ENCODE assay signal across 8 cellular contexts in the genomic region with DNA sequence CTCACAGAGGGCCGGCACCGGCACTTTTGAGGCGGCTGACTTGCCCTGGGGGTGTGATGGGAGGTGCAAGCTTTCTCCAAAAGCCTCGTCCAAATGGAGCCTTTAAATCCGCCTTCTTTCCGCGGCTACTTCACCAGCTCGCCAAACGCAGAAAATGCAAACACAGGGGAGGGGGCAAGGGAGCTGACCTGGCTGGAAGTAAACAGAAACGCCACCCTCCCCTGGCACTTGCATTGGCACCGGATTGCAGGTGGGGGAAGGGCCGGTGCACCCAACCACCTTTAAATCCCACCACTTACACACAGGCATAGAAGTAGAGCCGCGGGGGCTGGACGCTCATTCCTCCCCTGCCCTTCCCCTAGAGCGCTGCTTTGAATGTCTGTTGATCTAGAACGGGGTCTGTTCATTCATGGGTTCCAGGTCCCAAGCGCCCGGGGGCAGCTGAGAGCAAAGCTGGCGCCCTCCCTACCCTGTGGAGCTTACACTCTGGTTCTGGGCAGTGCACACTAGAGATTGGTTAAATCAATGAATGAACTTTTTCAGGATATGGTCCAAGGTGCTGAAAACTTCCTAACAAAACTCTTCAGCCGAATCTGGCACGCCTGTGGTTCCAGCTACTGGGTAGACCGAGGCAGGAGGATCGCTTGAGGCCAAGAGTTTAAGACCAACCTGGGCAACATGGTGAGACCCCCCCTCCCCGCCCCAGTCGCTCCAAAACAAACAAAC. TPM values are rescaled to one million over a fixed set of nuclear protein-coding genes. Genes with fewer than 3 reads are reported as not detected.
DNase-seq lines count a peak whose midpoint lies in the region; ATAC-seq, FAIRE-seq and TF ChIP-seq lines count a peak whose summit lies in the region.
"Not testable (repeated sequence)": the region's sequence is repeated elsewhere in the genome, so short reads cannot be mapped to it uniquely, and the experiment has no call there.

No MANE protein-coding gene starts in this region.

- H3K23ac ChIP-seq in mesendoderm (ENCODE audit: low read length) = not testable (repeated sequence)

- POLR2A ChIA-PET in activated CD4-positive, alpha-beta T cell treated with anti-CD3 and anti-CD28 coated beads, Interleukin-2, amount 10 ng/mL, durations not matched to agents 7 days and 5 days (lab: Charles Lee) = not testable (repeated sequence)

- peaks cover 17% of the 10 kb centered on the region for H3K79me2 ChIP-seq in mesendoderm (ENCODE audit: control insufficient read depth, insufficient read depth, low read length)

- H2BK15ac ChIP-seq in mesendoderm (replicated peaks; ENCODE audit: low read depth) = not testable (repeated sequence)

- H3K27me3 Mint-ChIP-seq in activated CD4-positive, alpha-beta T cell treated with anti-CD3 and anti-CD28 coated beads, Interleukin-2, amount 10 ng/mL, durations not matched to agents 7 days and 5 days = peaks cover 19% of the 10 kb centered on the region

- not testable (repeated sequence) for H3K36me3 ChIP-seq in ES-I3 (ENCODE audit: insufficient read depth, low read length); bronchial epithelial cell (ENCODE audit: control insufficient read depth, insufficient read depth, low read length); gastroesophageal sphincter; mesendoderm (ENCODE audit: control insufficient read depth, insufficient read depth, low read length); urinary bladder (ENCODE audit: insufficient read depth)

- peak overlapping the region; percentile 81 for H3K4me3 Mint-ChIP-seq in activated CD4-positive, alpha-beta T cell treated with anti-CD3 and anti-CD28 coated beads, Interleukin-2, amount 10 ng/mL, durations not matched to agents 7 days and 5 days

- not testable (repeated sequence) for H3K9me3 ChIP-seq in ES-I3 (ENCODE audit: control insufficient read depth, insufficient read depth, low read length); gastroesophageal sphincter

- H3K79me1 ChIP-seq in mesendoderm (ENCODE audit: low read length) = not testable (repeated sequence)

- DNase-seq in NCI-H748 (lab: John Stamatoyannopoulos, UW; ENCODE audit: unreplicated experiment) (peak; percentile 11), bronchial epithelial cell (ENCODE audit: low read depth) (peak; percentile 23), renal cortical epithelial cell (ENCODE audit: low read depth) (peak; percentile 53)
- not testable (repeated sequence) for DNase-seq in activated CD4-positive, alpha-beta T cell treated with anti-CD3 and anti-CD28 coated beads, Interleukin-2, amount 10 ng/mL, durations not matched to agents 7 days and 5 days; mesendoderm

- WGBS in gastroesophageal sphincter (ENCODE audit: low coverage in 1 of 2), 2 donors = 33 to 41% methylated on average over 1 to 8 of the region's 26 CpGs
- no CpG with 5 or more reads among the region's 26 CpGs for WGBS in mesendoderm (ENCODE audit: extremely low coverage, insufficient coverage, low lambda C conversion rate)
- 36% methylated on average over 26 of the region's 26 CpGs for WGBS in urinary bladder

- H3K4me3 ChIP-seq in bronchial epithelial cell (ENCODE audit: low read depth, low read length) (peak overlapping the region; percentile 31), gastroesophageal sphincter (peak overlapping the region; percentile 5 to 59), urinary bladder (ENCODE audit: low read depth, low read length) (peak overlapping the region; percentile 47)
- not testable (repeated sequence) for H3K4me3 ChIP-seq in mesendoderm (ENCODE audit: low read length)

- H3K9me3 Mint-ChIP-seq in activated CD4-positive, alpha-beta T cell treated with anti-CD3 and anti-CD28 coated beads, Interleukin-2, amount 10 ng/mL, durations not matched to agents 7 days and 5 days = not testable (repeated sequence)

- not testable (repeated sequence) for ATAC-seq in gastroesophageal sphincter

- not testable (repeated sequence) for H3K27me3 ChIP-seq in bronchial epithelial cell (ENCODE audit: control insufficient read depth, insufficient read depth, low read length); gastroesophageal sphincter; mesendoderm (ENCODE audit: insufficient read depth, low read length, poor library complexity)

- H2BK120ac ChIP-seq in mesendoderm (ENCODE audit: low read depth, low read length) = not testable (repeated sequence)

- H3K36me3 Mint-ChIP-seq in activated CD4-positive, alpha-beta T cell treated with anti-CD3 and anti-CD28 coated beads, Interleukin-2, amount 10 ng/mL, durations not matched to agents 7 days and 5 days (ENCODE audit: low read depth) = not testable (repeated sequence)

- FAIRE-seq in bronchial epithelial cell (lab: Jason Lieb, UNC) = not testable (repeated sequence)

- not testable (repeated sequence) for TF ChIP-seq POLR2A in gastroesophageal sphincter (IDR thresholded peaks at IDR 0.05)

- H3K4me1 Mint-ChIP-seq in activated CD4-positive, alpha-beta T cell treated with anti-CD3 and anti-CD28 coated beads, Interleukin-2, amount 10 ng/mL, durations not matched to agents 7 days and 5 days = peaks cover 46% of the 10 kb centered on the region

- H3K4ac ChIP-seq in mesendoderm (ENCODE audit: low read depth, low read length) = not testable (repeated sequence)

- not testable (repeated sequence) for TF ChIP-seq CTCF in bronchial epithelial cell (IDR thresholded peaks at IDR 0.05; ENCODE audit: insufficient read depth, low read length, severe bottlenecking); gastroesophageal sphincter (IDR thresholded peaks at IDR 0.05)

- not testable (repeated sequence) for H3K4me2 ChIP-seq in mesendoderm (ENCODE audit: low read length)

- not testable (repeated sequence) for H2AK5ac ChIP-seq in mesendoderm (ENCODE audit: low read length)

- H4K8ac ChIP-seq in mesendoderm (ENCODE audit: low read depth, low read length) = not testable (repeated sequence)

- H3K18ac ChIP-seq in mesendoderm (ENCODE audit: low read length) = not testable (repeated sequence)

- CTCF ChIA-PET in activated CD4-positive, alpha-beta T cell treated with anti-CD3 and anti-CD28 coated beads, Interleukin-2, amount 10 ng/mL, durations not matched to agents 7 days and 5 days (lab: Charles Lee) = interaction anchor here (0.7 kb wide), 1 partner anchor 99 kb away, joined by 3 read pairs; no protein-coding TSS in a partner anchor

- peak overlapping the region; percentile 43; the same call in 1 of the 2 replicates for H3K9ac ChIP-seq in ES-I3 (ENCODE audit: low read depth, low read length)
- not testable (repeated sequence) for H3K9ac ChIP-seq in mesendoderm (ENCODE audit: low read length)

- H2BK5ac ChIP-seq in mesendoderm (ENCODE audit: low read length) = not testable (repeated sequence)

- H3K27ac ChIP-seq in gastroesophageal sphincter = peak overlapping the region in 1 of 4 donors; percentile 77
- not testable (repeated sequence) for H3K27ac ChIP-seq in mesendoderm (ENCODE audit: low read depth, low read length); urinary bladder (ENCODE audit: low read depth)

- H4K5ac ChIP-seq in mesendoderm (ENCODE audit: low read length) = not testable (repeated sequence)

- H3K56ac ChIP-seq in mesendoderm (ENCODE audit: low read length) = peak overlapping the region; percentile 2

- TF ChIP-seq EP300 in gastroesophageal sphincter (IDR thresholded peaks at IDR 0.05) = not testable (repeated sequence)

- H3K4me1 ChIP-seq in ES-I3 (ENCODE audit: insufficient read depth, low read length); mesendoderm (ENCODE audit: control insufficient read depth, low read depth, low read length); urinary bladder (ENCODE audit: insufficient read depth): not testable (repeated sequence)
- peaks cover 0 to 40% (median 15%) of the 10 kb centered on the region in 3 donors for H3K4me1 ChIP-seq in gastroesophageal sphincter

- H3K27ac Mint-ChIP-seq in activated CD4-positive, alpha-beta T cell treated with anti-CD3 and anti-CD28 coated beads, Interleukin-2, amount 10 ng/mL, durations not matched to agents 7 days and 5 days = peak overlapping the region; percentile 89

RNA-seq across cellular contexts. Expression of gene ZCCHC14, which starts 0.9 kb away (rescaled TPM):
- total RNA-seq in activated CD4-positive, alpha-beta T cell treated with anti-CD3 and anti-CD28 coated beads, Interleukin-2, amount 10 ng/mL, durations not matched to agents 7 days and 5 days = 1 to 10 TPM; 7.6 to 7.9 TPM
- total RNA-seq in bronchial epithelial cell (2.9 and 4.2 TPM in 2 replicates), gastroesophageal sphincter (10 to 100 TPM; 15.5 to 24.9 (median 19.9) TPM), renal cortical epithelial cell (4.9 and 24.8 TPM in 2 replicates), urinary bladder (36.1 TPM)
- polyA plus RNA-seq in mesendoderm (2013, experiment 1 of 2) = 13.4 TPM
- 13.1 TPM for polyA plus RNA-seq in mesendoderm (2013, experiment 2 of 2)
- 16.6 TPM for polyA plus RNA-seq in urinary bladder
